ENCODE assay signal across 20 cellular contexts in the genomic region with DNA sequence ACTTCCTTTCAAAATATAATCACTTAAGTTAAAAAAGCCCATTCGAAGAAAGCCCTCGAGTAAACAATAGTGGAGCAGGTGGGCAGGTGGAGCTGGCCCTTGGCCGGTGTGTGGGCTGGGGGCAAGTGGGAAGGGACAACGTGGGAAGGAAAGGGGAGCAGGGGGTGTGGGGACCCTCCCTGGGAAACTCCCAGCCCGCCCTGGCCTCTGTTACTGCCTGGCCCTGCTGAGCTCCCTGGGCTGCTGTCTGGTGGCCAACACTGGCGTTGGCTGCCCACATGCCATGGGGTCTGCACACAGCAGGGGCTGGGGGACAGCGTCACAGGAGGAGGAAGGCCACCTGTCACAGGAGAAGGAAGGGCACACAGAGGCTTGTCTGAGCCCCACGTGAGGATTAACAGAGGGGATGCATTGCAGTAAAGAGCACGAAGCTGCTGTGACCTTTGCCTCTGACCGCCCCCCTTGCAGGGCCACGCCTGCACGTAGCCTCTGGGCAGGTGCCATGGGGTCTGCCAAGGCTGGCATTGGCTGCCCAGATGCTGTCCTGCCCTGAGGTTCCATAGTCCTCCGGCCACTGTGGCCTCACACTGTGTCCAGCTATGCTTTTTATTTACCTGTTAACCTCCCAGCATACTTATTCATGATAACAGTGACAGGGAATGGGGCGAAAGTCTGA. TPM values are rescaled to one million over a fixed set of nuclear protein-coding genes. Genes with fewer than 3 reads are reported as not detected.
DNase-seq lines count a peak whose midpoint lies in the region; TF ChIP-seq lines count a peak whose summit lies in the region.
"Had no signal": no experiment of that assay in that cellular context is flagged by ENCODE, and none has a peak within 500 bp of the region (broad histone marks: within the 10 kb centered on the region; RNA-seq: fewer than 3 reads in every experiment).

No MANE protein-coding gene starts in this region.

- H2AFZ ChIP-seq in neuronal stem cell (ENCODE audit: low read length), result no peak overlapping the region
- H2AFZ ChIP-seq in GM23248, result no peak overlapping the region

- no peak for TF ChIP-seq CTCF in HEK293 (tag by site-specific recombination; IDR thresholded peaks at IDR 0.05)
- peak; percentile 2 for TF ChIP-seq CTCF in endodermal cell (conservative IDR thresholded peaks at IDR 0.05)
- no peak for TF ChIP-seq CTCF in left ventricle myocardium inferior (IDR thresholded peaks at IDR 0.05; ENCODE audit: borderline replicate concordance)

- H3F3A ChIP-seq in GM23248 (ENCODE audit: insufficient read depth), result no peaks in the 10 kb centered on the region

- H3K79me1 ChIP-seq in neuronal stem cell (ENCODE audit: low read depth, low read length), result peaks cover 3% of the 10 kb centered on the region

- H3K4me3 Mint-ChIP-seq in endodermal cell, result no peak overlapping the region
- H3K4me3 Mint-ChIP-seq: CD8-positive, alpha-beta T cell had no signal

- no peak overlapping the region for H4K8ac ChIP-seq in neuronal stem cell (ENCODE audit: low read depth, low read length)

- no peaks in the 10 kb centered on the region for H3K27me3 Mint-ChIP-seq in endodermal cell (ENCODE audit: insufficient read depth)

- no peaks in the 10 kb centered on the region for H3K36me3 Mint-ChIP-seq in endodermal cell (ENCODE audit: low read depth)
- H3K36me3 Mint-ChIP-seq: CD8-positive, alpha-beta T cell had no signal

- H3K27me3 ChIP-seq in endodermal cell (ENCODE audit: control insufficient read depth, insufficient read depth, low read length, poor library complexity, severe bottlenecking), result no peaks in the 10 kb centered on the region
- H3K27me3 ChIP-seq in neuronal stem cell (ENCODE audit: control insufficient read depth in 3 of 3, insufficient read depth in 3 of 3, low read depth in 1 of 3, low read length in 3 of 3), result peaks cover 0 to 21% (median 0%) of the 10 kb centered on the region in 3 experiments
- H3K27me3 ChIP-seq in left ventricle myocardium inferior (ENCODE audit: low read depth), result peaks cover 11% of the 10 kb centered on the region
- H3K27me3 ChIP-seq in GM23248 (replicated peaks; ENCODE audit: insufficient read depth), result no peaks in the 10 kb centered on the region
- H3K27me3 ChIP-seq: BLaER1 treated with 17β-estradiol and CSF1 and Interleukin-3, amounts not matched to agents 10 nM and 100 nM had no signal

- H3K4me3 ChIP-seq in HEK293 (ENCODE audit: low read depth, low read length), result no peak overlapping the region
- H3K4me3 ChIP-seq in endodermal cell (ENCODE audit: low read length), result no peak overlapping the region
- H3K4me3 ChIP-seq in neuronal stem cell (ENCODE audit: low read length in 2 of 2), result no peak overlapping the region
- no peak overlapping the region for H3K4me3 ChIP-seq in left ventricle myocardium inferior
- H3K4me3 ChIP-seq in GM23248, result no peak overlapping the region
- H3K4me3 ChIP-seq: A549; BLaER1 treated with 17β-estradiol and CSF1 and Interleukin-3, amounts not matched to agents 10 nM and 100 nM; GM12878; HAP-1 had no signal

- H3K4me1 Mint-ChIP-seq in endodermal cell, result peaks cover 15% of the 10 kb centered on the region

- 72 to 73% methylated on average over 10 to 14 of the region's 14 CpGs for WGBS in endodermal cell (ENCODE audit: insufficient coverage in 1 of 2, insufficient read length in 1 of 2), 2 experiments
- no CpG with 5 or more reads among the region's 14 CpGs for WGBS in neuronal stem cell (ENCODE audit: extremely low coverage in 2 of 2, insufficient read length in 2 of 2, insufficient replicate concordance in 1 of 2), 2 donors
- WGBS in GM23248 (ENCODE audit: low coverage in 1 of 2, low lambda C conversion rate in 2 of 2, missing lambda C conversion rate in 2 of 2), 2 experiments, result 40 to 43% methylated on average over 13 to 14 of the region's 14 CpGs

- no peak overlapping the region for H3K27ac Mint-ChIP-seq in endodermal cell
- H3K27ac Mint-ChIP-seq: CD8-positive, alpha-beta T cell had no signal

- intact Hi-C loops in left ventricle myocardium inferior (cut with micrococcal nuclease), result no loop called here

- DNase-seq in NCI-H146 (lab: John Stamatoyannopoulos, UW) (peak; percentile 23), NCI-H146 treated with DMSO at 0.1 percent for 48 hours (lab: John Stamatoyannopoulos, UW; ENCODE audit: unreplicated experiment) (no peak), endodermal cell (no peak), neuronal stem cell (ENCODE audit: low spot score) (no peak), left ventricle myocardium inferior (no peak), DMS79 treated with DMSO at 0.1 percent for 48 hours (lab: John Stamatoyannopoulos, UW) (no peak), GM23248 (no peak)
- DNase-seq: AML-193; Calu3; CD8-positive, alpha-beta T cell; DND-41; EL had no signal

- CTCF ChIA-PET in HEK293 (lab: Yijun Ruan, JAX), result interaction anchor here (0.7 to 2.6 kb wide), 9 partner anchors 9 to 97 kb away, joined by 3 to 25 read pairs (median 3); no protein-coding TSS in a partner anchor

- no peak overlapping the region for H2BK120ac ChIP-seq in neuronal stem cell (ENCODE audit: low read depth, low read length)

- H4K91ac ChIP-seq in neuronal stem cell (ENCODE audit: low read depth, low read length, poor library complexity), result no peak overlapping the region

- peak overlapping the region; percentile 87 for H3K18ac ChIP-seq in neuronal stem cell (ENCODE audit: low read length)

- H2BK5ac ChIP-seq in neuronal stem cell (ENCODE audit: low read length), result no peak overlapping the region

- in situ Hi-C loops in GM23248 (cut with MboI), result no loop called here

- H3K4me1 ChIP-seq in HEK293 (ENCODE audit: control insufficient read depth, insufficient read depth, low read length) (no peaks in the 10 kb centered on the region), endodermal cell (ENCODE audit: control insufficient read depth, insufficient read depth, low read length) (no peaks in the 10 kb centered on the region), neuronal stem cell (ENCODE audit: control insufficient read depth in 2 of 2, insufficient read depth in 1 of 2, low read depth in 1 of 2, low read length in 2 of 2) (peaks cover 0 to 13% of the 10 kb centered on the region in 2 donors), left ventricle myocardium inferior (no peaks in the 10 kb centered on the region), GM23248 (ENCODE audit: insufficient read depth) (no peaks in the 10 kb centered on the region)
- H3K4me1 ChIP-seq: A549, HAP-1 had no signal

- H3K9ac ChIP-seq in endodermal cell (ENCODE audit: extremely low read depth, low read length, poor library complexity, severe bottlenecking), result no peak overlapping the region
- no peak overlapping the region for H3K9ac ChIP-seq in neuronal stem cell (ENCODE audit: low read depth, low read length, poor library complexity)
- H3K9ac ChIP-seq in GM23248, result no peak overlapping the region

- H3K14ac ChIP-seq in neuronal stem cell (ENCODE audit: low read length), result no peak overlapping the region

- no peaks in the 10 kb centered on the region for H3K36me3 ChIP-seq in HEK293 (ENCODE audit: control insufficient read depth in 2 of 2, insufficient read depth in 1 of 2, low read length in 2 of 2)
- H3K36me3 ChIP-seq in endodermal cell (ENCODE audit: control insufficient read depth, insufficient read depth, low read length), result no peaks in the 10 kb centered on the region
- no peaks in the 10 kb centered on the region for H3K36me3 ChIP-seq in neuronal stem cell (replicated peaks in 1 of 2; ENCODE audit: control insufficient read depth in 2 of 2, insufficient read depth in 2 of 2, low read length in 2 of 2)
- H3K36me3 ChIP-seq in left ventricle myocardium inferior, result no peaks in the 10 kb centered on the region
- no peaks in the 10 kb centered on the region for H3K36me3 ChIP-seq in GM23248 (ENCODE audit: low read depth)
- H3K36me3 ChIP-seq: BLaER1 treated with 17β-estradiol and CSF1 and Interleukin-3, amounts not matched to agents 10 nM and 100 nM; HAP-1 had no signal

- POLR2A ChIA-PET in HEK293 (lab: Yijun Ruan, JAX), result no interaction called here

- H3K27ac ChIP-seq in HEK293 (ENCODE audit: extremely low read depth, low read depth, low read length) (no peak overlapping the region), endodermal cell (ENCODE audit: low read depth, low read length) (no peak overlapping the region), neuronal stem cell (replicated peaks; ENCODE audit: low read length) (no peak overlapping the region), left ventricle myocardium inferior (replicated peaks) (no peak overlapping the region), GM23248 (no peak overlapping the region)
- H3K27ac ChIP-seq: 22Rv1; A549; BLaER1 treated with 17β-estradiol and CSF1 and Interleukin-3, amounts not matched to agents 10 nM and 100 nM had no signal

- no peaks in the 10 kb centered on the region for H3K79me2 ChIP-seq in GM23248 (ENCODE audit: insufficient read depth)

- peak overlapping the region; percentile 45 for H3K23ac ChIP-seq in neuronal stem cell (ENCODE audit: low read depth, low read length, poor library complexity)

- H3K9me3 Mint-ChIP-seq in endodermal cell, result no peaks in the 10 kb centered on the region
- H3K9me3 Mint-ChIP-seq: CD8-positive, alpha-beta T cell had no signal

- H2BK15ac ChIP-seq in neuronal stem cell (ENCODE audit: low read length), result peak overlapping the region; percentile 35

- peak overlapping the region; percentile 71 for H3K4ac ChIP-seq in neuronal stem cell (ENCODE audit: low read length)

- no peak overlapping the region for H3K4me2 ChIP-seq in neuronal stem cell (ENCODE audit: insufficient read depth, low read length, poor library complexity, severe bottlenecking)
- H3K4me2 ChIP-seq in GM23248 (ENCODE audit: unreplicated experiment), result no peak overlapping the region
- H3K4me2 ChIP-seq: A549 had no signal

- H3K9me3 ChIP-seq in HEK293 (ENCODE audit: control insufficient read depth, insufficient read depth, low read depth, low read length), result no peaks in the 10 kb centered on the region
- H3K9me3 ChIP-seq in endodermal cell (ENCODE audit: control insufficient read depth, low read length), result no peaks in the 10 kb centered on the region
- H3K9me3 ChIP-seq in neuronal stem cell (replicated peaks in 1 of 2; ENCODE audit: control insufficient read depth in 2 of 2, insufficient read depth in 1 of 2, low read depth in 1 of 2, low read length in 2 of 2), result no peaks in the 10 kb centered on the region
- H3K9me3 ChIP-seq in left ventricle myocardium inferior (replicated peaks), result no peaks in the 10 kb centered on the region
- H3K9me3 ChIP-seq in GM23248 (ENCODE audit: low read depth), result no peaks in the 10 kb centered on the region
- H3K9me3 ChIP-seq: A549; BLaER1 treated with 17β-estradiol and CSF1 and Interleukin-3, amounts not matched to agents 10 nM and 100 nM; HAP-1 had no signal

- no peaks in the 10 kb centered on the region for H4K20me1 ChIP-seq in GM23248 (ENCODE audit: insufficient read depth)
- H4K20me1 ChIP-seq: BLaER1 treated with 17β-estradiol and CSF1 and Interleukin-3, amounts not matched to agents 10 nM and 100 nM had no signal

- H2BK12ac ChIP-seq in neuronal stem cell (ENCODE audit: low read length), result peak overlapping the region; percentile 79

- peak overlapping the region; percentile 1 for H2AK5ac ChIP-seq in neuronal stem cell (ENCODE audit: low read depth, low read length)

- no peaks in the 10 kb centered on the region for H3K9me2 ChIP-seq in GM23248 (ENCODE audit: insufficient read depth)

RNA-seq across cellular contexts. Expression of gene CCDC188, which starts 36.2 kb away (rescaled TPM):
- total RNA-seq in endodermal cell (not detected), left ventricle myocardium inferior (not detected)
- polyA plus RNA-seq in endodermal cell (2013, experiment 1 of 2), result 2.2 TPM
- 0.87 TPM for polyA plus RNA-seq in endodermal cell (2013, experiment 2 of 2)
- not detected for polyA plus RNA-seq in neuronal stem cell (2013, experiment 1 of 2)
- polyA plus RNA-seq in neuronal stem cell (2013, experiment 2 of 2), result not detected
- 0.76 and 1.8 TPM in 2 replicates for total RNA-seq in GM23248 (2014; rRNA removed; shearing (Covaris generic))
- polyA plus RNA-seq in GM23248 (2016; fragmentation: Nextera tagmentation; extraction: Ambion mirVana), result 1.2 TPM in 2 replicates
- total RNA-seq: Calu3; CD8-positive, alpha-beta T cell; G401; GM12878; H4 had no signal
- polyA plus RNA-seq: A549, GM12878 had no signal

RNA-seq across cellular contexts. Expression of gene ZDHHC8, which starts 55.4 kb away (rescaled TPM):
- total RNA-seq in endodermal cell (10 to 100 TPM; 82.2 to 82.3 TPM), left ventricle myocardium inferior (42.4 TPM)
- 70.4 TPM for polyA plus RNA-seq in endodermal cell (2013, experiment 1 of 2)
- polyA plus RNA-seq in endodermal cell (2013, experiment 2 of 2), result 56.8 TPM
- polyA plus RNA-seq in neuronal stem cell (2013, experiment 1 of 2), result 44.3 TPM
- polyA plus RNA-seq in neuronal stem cell (2013, experiment 2 of 2), result 42.8 TPM
- 18.7 and 22.8 TPM in 2 replicates for total RNA-seq in GM23248 (2014; rRNA removed; shearing (Covaris generic))
- 13.0 and 16.1 TPM in 2 replicates for polyA plus RNA-seq in GM23248 (2016; fragmentation: Nextera tagmentation; extraction: Ambion mirVana)
